26 cellular contexts compared by ENCODE assay signal in genomic region chr6:97591955-97592354, GRCh38.
DNase-seq lines count a peak whose midpoint lies in the region; ATAC-seq, FAIRE-seq and TF ChIP-seq lines count a peak whose summit lies in the region.
"Had no signal": no experiment of that assay in that cellular context is flagged by ENCODE, and none has a peak within 500 bp of the region (broad histone marks: within the 10 kb centered on the region; RNA-seq: fewer than 3 reads in every experiment).

No MANE protein-coding gene starts in this region.

- H3K9me3 ChIP-seq in H9 (ENCODE audit: control insufficient read depth, low read depth, low read length) = no peaks in the 10 kb centered on the region
- no peaks in the 10 kb centered on the region for H3K9me3 ChIP-seq in H1 (ENCODE audit: insufficient read depth in 2 of 2, low read depth in 1 of 2, low read length in 1 of 2)
- H3K9me3 ChIP-seq in iPS DF 6.9 (ENCODE audit: control insufficient read depth, insufficient read depth, low read length) = no peaks in the 10 kb centered on the region
- H3K9me3 ChIP-seq in neural progenitor cell (ENCODE audit: low read depth) = no peaks in the 10 kb centered on the region
- H3K9me3 ChIP-seq: BLaER1, SJSA1 had no signal

- H2BK5ac ChIP-seq in H9 (ENCODE audit: insufficient read length, low read length) = no peak overlapping the region
- no peak overlapping the region for H2BK5ac ChIP-seq in H1 (ENCODE audit: low read depth, low read length)

- DNase-seq in H9 (peak; percentile 77), H1 (ENCODE audit: low read depth in 1 of 2, low spot score in 2 of 2) (peak; percentile 59 to 64), iPS DF 6.9 (ENCODE audit: low read depth, low spot score) (peak; percentile 33), neural progenitor cell (ENCODE audit: low spot score) (peak; percentile 4), T1000 (lab: John Stamatoyannopoulos, UW) (no peak), MV-4-11 (lab: John Stamatoyannopoulos, UW) (no peak)
- DNase-seq: CD4-positive, alpha-beta T cell; GDM1; Kasumi-1; NCI-H1105; NCI-H1436 treated with DMSO at 0.1 percent for 48 hours; NCI-H187 treated with DMSO at 0.1 percent for 48 hours; NCI-H2171 treated with DMSO at 0.1 percent for 48 hours; NCI-H345; NCI-H510A treated with DMSO at 0.1 percent for 48 hours; NCI-H774; PC-9; Right ventricle myocardium superior had no signal

- H3K23ac ChIP-seq in H9 (ENCODE audit: insufficient read length, low read depth, low read length) (no peak overlapping the region), H1 (ENCODE audit: insufficient read length) (no peak overlapping the region)

- no peak for TF ChIP-seq RAD21 in H1 (IDR thresholded peaks at IDR 0.05 in 1 of 2, conservative IDR thresholded peaks at IDR 0.05 in 1 of 2; ENCODE audit: low read depth in 2 of 2, low read length in 2 of 2)

- H4K20me1 ChIP-seq in H9 (ENCODE audit: control insufficient read depth, insufficient read depth, insufficient read length) = no peaks in the 10 kb centered on the region
- peaks cover 0 to 8% of the 10 kb centered on the region in 2 experiments for H4K20me1 ChIP-seq in H1 (replicated peaks in 1 of 2; ENCODE audit: control insufficient read depth in 1 of 2, insufficient read depth in 2 of 2, low read length in 2 of 2)
- no peaks in the 10 kb centered on the region for H4K20me1 ChIP-seq in neural progenitor cell (ENCODE audit: low read depth)
- H4K20me1 ChIP-seq: BLaER1 had no signal

- H3K4me1 Mint-ChIP-seq in H9 (peaks cover 13 to 15% of the 10 kb centered on the region in 2 experiments), neural progenitor cell (peaks cover 7% of the 10 kb centered on the region)

- POLR2A ChIA-PET in H1 (lab: Charles Lee; ENCODE audit: partially characterized antibody) = no interaction called here

- no CpG with 5 or more reads among the region's 6 CpGs for WGBS in H9 (ENCODE audit: extremely low coverage, insufficient read length, low lambda C conversion rate)
- WGBS in H1 (ENCODE audit: extremely low coverage in 1 of 2, insufficient coverage in 1 of 2, insufficient read length in 1 of 2, insufficient replicate concordance in 2 of 2, low coverage in 1 of 2, low lambda C conversion rate in 2 of 2, missing lambda C conversion rate in 1 of 2), 2 experiments = 7% methylated on average over 6 of the region's 6 CpGs; no CpG with 5 or more reads in 1 of the 2 experiments
- WGBS in iPS DF 6.9 (ENCODE audit: insufficient coverage, insufficient read length) = no CpG with 5 or more reads among the region's 6 CpGs

- peak in 1 of 2 experiments; percentile 89; a peak in 1 of 3 replicates for TF ChIP-seq EP300 in H1 (IDR thresholded peaks at IDR 0.05; ENCODE audit: borderline replicate concordance in 1 of 2, low read depth in 2 of 2, low read length in 2 of 2)

- H3T11ph ChIP-seq in H9 (ENCODE audit: low read length) = no peak overlapping the region

- no peak overlapping the region for H3K9ac ChIP-seq in H9 (ENCODE audit: extremely low read depth, insufficient read length, low read length)
- H3K9ac ChIP-seq in H1 (replicated peaks in 1 of 4; ENCODE audit: extremely low read depth in 1 of 4, low read depth in 3 of 4, low read length in 3 of 4) = no peak overlapping the region
- H3K9ac ChIP-seq in neural progenitor cell = no peak overlapping the region
- H3K9ac ChIP-seq: BLaER1 had no signal

- H2AK5ac ChIP-seq in H9 (ENCODE audit: insufficient read length, low read length) = no peak overlapping the region
- H2AK5ac ChIP-seq in H1 (ENCODE audit: low read depth, low read length) = no peak overlapping the region

- H3K18ac ChIP-seq in H9 (ENCODE audit: insufficient read length, low read depth, low read length) (no peak overlapping the region), H1 (ENCODE audit: extremely low read depth, low read length) (no peak overlapping the region)

- H3K79me2 ChIP-seq in H9 (ENCODE audit: insufficient read depth, low read length) = no peaks in the 10 kb centered on the region
- H3K79me2 ChIP-seq in H1 (ENCODE audit: control insufficient read depth in 1 of 2, insufficient read depth in 2 of 2, low read length in 2 of 2) = no peaks in the 10 kb centered on the region
- no peaks in the 10 kb centered on the region for H3K79me2 ChIP-seq in neural progenitor cell (ENCODE audit: low read depth)

- H2BK15ac ChIP-seq in H9 (ENCODE audit: low read depth, low read length) (no peak overlapping the region), H1 (ENCODE audit: low read length) (no peak overlapping the region)

- no peak overlapping the region for H2BK20ac ChIP-seq in H9 (ENCODE audit: low read depth, low read length, poor library complexity, severe bottlenecking)
- H2BK20ac ChIP-seq in H1 (ENCODE audit: low read length) = no peak overlapping the region

- peaks cover 0 to 8% of the 10 kb centered on the region in 2 experiments; a peak in 3 of 5 replicates for H3K9me3 Mint-ChIP-seq in H9
- peaks cover 4% of the 10 kb centered on the region for H3K9me3 Mint-ChIP-seq in neural progenitor cell
- H3K9me3 Mint-ChIP-seq: CD4-positive, alpha-beta T cell had no signal

- peaks cover 6% of the 10 kb centered on the region for H3F3A ChIP-seq in neural progenitor cell (ENCODE audit: low read depth)

- H3K4me1 ChIP-seq in H9 (ENCODE audit: insufficient read depth, low read length) = no peaks in the 10 kb centered on the region
- H3K4me1 ChIP-seq in H1 (replicated peaks in 1 of 4; ENCODE audit: control insufficient read depth in 3 of 4, insufficient read depth in 4 of 4, low read length in 3 of 4) = peaks cover 0 to 8% (median 4%) of the 10 kb centered on the region in 4 experiments; a peak in 1 of 7 replicates
- no peaks in the 10 kb centered on the region for H3K4me1 ChIP-seq in iPS DF 6.9 (ENCODE audit: control insufficient read depth, insufficient read depth, low read length)
- no peaks in the 10 kb centered on the region for H3K4me1 ChIP-seq in neural progenitor cell
- H3K4me1 ChIP-seq: SJSA1 had no signal

- CTCF ChIA-PET in H1 (lab: Charles Lee; ENCODE audit: partially characterized antibody) = no interaction called here

- peak; percentile 74 for FAIRE-seq in H1 (lab: Jason Lieb, UNC)
- FAIRE-seq: A204.1, D721Med, GM12878, HepG2, K562 had no signal

- TF ChIP-seq CTCF in H9 (conservative IDR thresholded peaks at IDR 0.05) = no peak
- no peak for TF ChIP-seq CTCF in H1 (IDR thresholded peaks at IDR 0.05; ENCODE audit: control extremely low read depth in 1 of 3, insufficient read depth in 1 of 3, low read depth in 1 of 3, low read length in 3 of 3)
- TF ChIP-seq CTCF in neural progenitor cell (IDR thresholded peaks at IDR 0.05) = no peak

- peaks cover 86% of the 10 kb centered on the region for H3K27me3 Mint-ChIP-seq in H9 (ENCODE audit: low read depth)
- peaks cover 2% of the 10 kb centered on the region for H3K27me3 Mint-ChIP-seq in neural progenitor cell (ENCODE audit: insufficient read depth, low read depth)
- H3K27me3 Mint-ChIP-seq: CD4-positive, alpha-beta T cell had no signal

- H3K4me2 ChIP-seq in H9 (ENCODE audit: insufficient read depth, insufficient read length, low read length) (no peak overlapping the region), H1 (ENCODE audit: insufficient read depth in 1 of 2, low read depth in 2 of 2, low read length in 2 of 2) (peak overlapping the region; percentile 38 to 57; a peak in 3 of 4 replicates), neural progenitor cell (no peak overlapping the region)
- H3K4me2 ChIP-seq: BLaER1, PC-9 had no signal

- no peak overlapping the region for H3K4me3 ChIP-seq in H1 (ENCODE audit: extremely low read depth in 1 of 4, insufficient read depth in 2 of 4, low read depth in 3 of 4, low read length in 4 of 4)
- no peak overlapping the region for H3K4me3 ChIP-seq in iPS DF 6.9 (ENCODE audit: low read length)
- no peak overlapping the region for H3K4me3 ChIP-seq in neural progenitor cell
- H3K4me3 ChIP-seq: BLaER1, GM12878, K562, PC-9, SJSA1 had no signal

- no peak overlapping the region for H2BK12ac ChIP-seq in H9 (ENCODE audit: insufficient read length, low read depth, low read length)
- H2BK12ac ChIP-seq in H1 (ENCODE audit: low read depth, low read length) = no peak overlapping the region; the same call in 1 of the 2 replicates

- H3K36me3 Mint-ChIP-seq in H9 (ENCODE audit: insufficient read depth in 1 of 3, low read depth in 3 of 3) (no peaks in the 10 kb centered on the region), neural progenitor cell (no peaks in the 10 kb centered on the region)

- H2AFZ ChIP-seq in H9 (ENCODE audit: low read length) = no peak overlapping the region
- no peak overlapping the region for H2AFZ ChIP-seq in H1 (ENCODE audit: low read length)
- H2AFZ ChIP-seq in neural progenitor cell (replicated peaks) = no peak overlapping the region
- H2AFZ ChIP-seq: PC-9 had no signal

- H3K79me1 ChIP-seq in H9 (ENCODE audit: insufficient read depth, low read depth, low read length, poor library complexity, severe bottlenecking) = no peaks in the 10 kb centered on the region
- H3K79me1 ChIP-seq in H1 (ENCODE audit: low read depth, low read length) = no peaks in the 10 kb centered on the region

- no peak overlapping the region; a peak in 1 of 7 replicates for H3K27ac Mint-ChIP-seq in H9
- no peak overlapping the region for H3K27ac Mint-ChIP-seq in neural progenitor cell
- H3K27ac Mint-ChIP-seq: CD4-positive, alpha-beta T cell had no signal

- H3K27ac ChIP-seq in H9 (ENCODE audit: insufficient read length, low read depth, low read length) = no peak overlapping the region
- no peak overlapping the region for H3K27ac ChIP-seq in H1 (ENCODE audit: low read depth, low read length)
- H3K27ac ChIP-seq in iPS DF 6.9 (ENCODE audit: low read length) = no peak overlapping the region
- H3K27ac ChIP-seq in neural progenitor cell = no peak overlapping the region
- H3K27ac ChIP-seq: BLaER1, PC-9, SJSA1 had no signal

- no peak for TF ChIP-seq POLR2A in H1 (IDR thresholded peaks at IDR 0.05; ENCODE audit: control extremely low read depth in 1 of 2, low read depth in 2 of 2, low read length in 2 of 2)

- no peak for ATAC-seq in GM18868 (IDR thresholded peaks at IDR 0.05; ENCODE audit: unreplicated experiment)
- ATAC-seq: GM12878, HepG2, K562 had no signal

- H2BK120ac ChIP-seq in H9 (ENCODE audit: low read depth, low read length, poor library complexity, severe bottlenecking) (no peak overlapping the region), H1 (replicated peaks; ENCODE audit: low read depth, low read length) (no peak overlapping the region)

- H3K23me2 ChIP-seq in H9 (ENCODE audit: insufficient read length, low read depth, low read length, poor library complexity, severe bottlenecking) (no peaks in the 10 kb centered on the region), H1 (ENCODE audit: low read depth, low read length) (0 out of 2 replicates have a peak, but pooled peaks cover 1% of the 10 kb centered on the region)

- H3K56ac ChIP-seq in H9 (ENCODE audit: insufficient read length, low read depth, low read length) (no peak overlapping the region), H1 (replicated peaks; ENCODE audit: insufficient read length, low read depth, low read length) (no peak overlapping the region)

- H3K4me3 Mint-ChIP-seq in H9 (no peak overlapping the region), neural progenitor cell (no peak overlapping the region)
- H3K4me3 Mint-ChIP-seq: CD4-positive, alpha-beta T cell had no signal

- H4K5ac ChIP-seq in H9 (ENCODE audit: insufficient read length, low read depth, low read length) (no peak overlapping the region), H1 (ENCODE audit: insufficient read length, low read depth, low read length) (no peak overlapping the region)

- H4K91ac ChIP-seq in H9 (ENCODE audit: insufficient read length, low read depth, low read length) = no peak overlapping the region
- H4K91ac ChIP-seq in H1 (replicated peaks; ENCODE audit: insufficient read length, low read length) = no peak overlapping the region

- H4K8ac ChIP-seq in H9 (replicated peaks; ENCODE audit: insufficient read length, low read depth, low read length) = no peak overlapping the region
- H4K8ac ChIP-seq in H1 (ENCODE audit: extremely low read depth, insufficient read depth, low read length) = no peak overlapping the region

- H3K14ac ChIP-seq in H9 (ENCODE audit: insufficient read depth, low read length) = no peak overlapping the region
- no peak overlapping the region for H3K14ac ChIP-seq in H1 (ENCODE audit: insufficient read length)

- H3K36me3 ChIP-seq in H1 (ENCODE audit: control insufficient read depth in 2 of 4, insufficient read depth in 4 of 4, low read length in 3 of 4) (no peaks in the 10 kb centered on the region), iPS DF 6.9 (ENCODE audit: control insufficient read depth, insufficient read depth, low read length) (no peaks in the 10 kb centered on the region), neural progenitor cell (no peaks in the 10 kb centered on the region)
- H3K36me3 ChIP-seq: BLaER1, SJSA1 had no signal

- H3K4ac ChIP-seq in H9 (ENCODE audit: low read depth, low read length) (no peak overlapping the region), H1 (replicated peaks; ENCODE audit: insufficient read length, low read depth, low read length) (no peak overlapping the region)

- H3K27me3 ChIP-seq in H9 (ENCODE audit: insufficient read depth, low read length) (peaks cover 32% of the 10 kb centered on the region), H1 (replicated peaks in 1 of 4; ENCODE audit: control insufficient read depth in 3 of 4, extremely low read depth in 1 of 4, insufficient read depth in 3 of 4, low read length in 3 of 4) (peaks cover 43 to 73% (median 55%) of the 10 kb centered on the region in 4 experiments), iPS DF 6.9 (ENCODE audit: control insufficient read depth, insufficient read depth, low read length) (peaks cover 29% of the 10 kb centered on the region), neural progenitor cell (no peaks in the 10 kb centered on the region)
- H3K27me3 ChIP-seq: BLaER1, SJSA1 had no signal

Comparison
In these comparisons a context has a peak if more than half of its experiments do, and no peak if none do; other contexts are left out.
1. DNase-seq: peak in H9 (single experiment), H1 (2 of 2), iPS DF 6.9 (single experiment) and neural progenitor cell (single experiment); none in T1000 (single experiment) and MV-4-11 (single experiment).
2. H3K4me2 ChIP-seq: peak in H1 (2 of 2); none in H9 (single experiment) and neural progenitor cell (single experiment).